Comparison of ENCODE assay signal across 1 cellular context in genomic region chr20:32485126-32485769, GRCh38.
A peak's percentile ranks its signal among the peaks of the same experiment; 100 is the strongest.
TF ChIP-seq lines count a peak whose summit lies in the region.

No MANE protein-coding gene starts in this region.

TF ChIP-seq in HepG2, 621 proteins besides CTCF, POLR2A, EP300 and RAD21 (continued from another document and continues in another):
- no peak for TF ChIP-seq RNF219 (CRISPR knock-in tag; IDR thresholded peaks at IDR 0.05)
- TF ChIP-seq ZFP36 (IDR thresholded peaks at IDR 0.05; ENCODE audit: borderline replicate concordance, low read depth, low read length, partially characterized antibody): no peak
- TF ChIP-seq GMEB1 (CRISPR knock-in tag; IDR thresholded peaks at IDR 0.05; ENCODE audit: borderline replicate concordance): no peak
- no peak for TF ChIP-seq PCBP2 (optimal IDR thresholded peaks at IDR 0.05; ENCODE audit: low read depth, low read length, poor library complexity, severe bottlenecking)
- TF ChIP-seq FLYWCH1 (CRISPR knock-in tag; IDR thresholded peaks at IDR 0.05): peak; percentile 40; the same call in 1 of the 2 replicates
- no peak for TF ChIP-seq ZNF567 (CRISPR knock-in tag; IDR thresholded peaks at IDR 0.05; ENCODE audit: borderline replicate concordance)
- TF ChIP-seq REST (IDR thresholded peaks at IDR 0.05; ENCODE audit: borderline replicate concordance in 1 of 2, low read depth in 1 of 2, low read length in 2 of 2): no peak
- TF ChIP-seq DDIT3 (CRISPR knock-in tag; IDR thresholded peaks at IDR 0.05): no peak
- no peak for TF ChIP-seq ZNF781 (CRISPR knock-in tag; IDR thresholded peaks at IDR 0.05; ENCODE audit: borderline replicate concordance, not compliant biosample characterization)
- peak; percentile 69; the same call in 1 of the 2 replicates for TF ChIP-seq KAT8 (CRISPR knock-in tag; IDR thresholded peaks at IDR 0.05)
- no peak for TF ChIP-seq RBM39 (IDR thresholded peaks at IDR 0.05; ENCODE audit: low read depth, low read length, poor library complexity, severe bottlenecking)
- TF ChIP-seq ZNF251 (CRISPR knock-in tag; IDR thresholded peaks at IDR 0.05): no peak
- TF ChIP-seq THYN1 (CRISPR knock-in tag; IDR thresholded peaks at IDR 0.05; ENCODE audit: borderline replicate concordance, low read depth): no peak
- peak; percentile 56 for TF ChIP-seq KLF6 (CRISPR knock-in tag; IDR thresholded peaks at IDR 0.05)
- TF ChIP-seq NPAS2 (CRISPR knock-in tag; IDR thresholded peaks at IDR 0.05; ENCODE audit: borderline replicate concordance): no peak
- TF ChIP-seq MTERF4 (CRISPR knock-in tag; IDR thresholded peaks at IDR 0.05): no peak
- TF ChIP-seq ARID4A (CRISPR knock-in tag; IDR thresholded peaks at IDR 0.05; ENCODE audit: borderline replicate concordance): peak; percentile 59; the same call in 1 of the 2 replicates
- no peak for TF ChIP-seq ZNF143 (CRISPR knock-in tag; IDR thresholded peaks at IDR 0.05)
- no peak for TF ChIP-seq ZMAT5 (CRISPR knock-in tag; IDR thresholded peaks at IDR 0.05; ENCODE audit: borderline replicate concordance, low read depth)
- no peak for TF ChIP-seq HOXA9 (CRISPR knock-in tag; IDR thresholded peaks at IDR 0.05; ENCODE audit: borderline replicate concordance)
- no peak for TF ChIP-seq ZKSCAN5 (CRISPR knock-in tag; IDR thresholded peaks at IDR 0.05)
- no peak for TF ChIP-seq ATAD3A (CRISPR knock-in tag; IDR thresholded peaks at IDR 0.05)
- TF ChIP-seq GTF2F1 (IDR thresholded peaks at IDR 0.05; ENCODE audit: low read length): no peak
- peak; percentile 67 for TF ChIP-seq REPIN1 (CRISPR knock-in tag; IDR thresholded peaks at IDR 0.05; ENCODE audit: borderline replicate concordance, low read depth)
- TF ChIP-seq ZNF598 (CRISPR knock-in tag; IDR thresholded peaks at IDR 0.05; ENCODE audit: borderline replicate concordance): no peak
- TF ChIP-seq KLF11 (CRISPR knock-in tag; IDR thresholded peaks at IDR 0.05): no peak
- TF ChIP-seq ZNF160 (CRISPR knock-in tag; IDR thresholded peaks at IDR 0.05): no peak
- TF ChIP-seq ZNF619 (CRISPR knock-in tag; IDR thresholded peaks at IDR 0.05): no peak
- TF ChIP-seq ZBTB25 (CRISPR knock-in tag; IDR thresholded peaks at IDR 0.05): peak; percentile 56
- peak; percentile 18; the same call in 1 of the 2 replicates for TF ChIP-seq HNF4G (IDR thresholded peaks at IDR 0.05; ENCODE audit: borderline replicate concordance, low read depth, low read length)
- TF ChIP-seq HNF4G (CRISPR knock-in tag; IDR thresholded peaks at IDR 0.05; ENCODE audit: borderline replicate concordance, low read depth): peak; percentile 34; the same call in 1 of the 2 replicates
- no peak; the same call in 1 of the 2 replicates for TF ChIP-seq ATF2 (CRISPR knock-in tag; IDR thresholded peaks at IDR 0.05)
- no peak for TF ChIP-seq DBP (CRISPR knock-in tag; IDR thresholded peaks at IDR 0.05; ENCODE audit: not compliant biosample characterization)
- TF ChIP-seq SMAD9 (CRISPR knock-in tag; IDR thresholded peaks at IDR 0.05): no peak
- TF ChIP-seq NFYC (CRISPR knock-in tag; IDR thresholded peaks at IDR 0.05): no peak; the same call in 1 of the 2 replicates
- TF ChIP-seq TCF7 (IDR thresholded peaks at IDR 0.05; ENCODE audit: low read depth): no peak
- TF ChIP-seq KAT7 (CRISPR knock-in tag; IDR thresholded peaks at IDR 0.05; ENCODE audit: borderline replicate concordance): no peak; the same call in 1 of the 2 replicates
- no peak for TF ChIP-seq ZFP41 (CRISPR knock-in tag; IDR thresholded peaks at IDR 0.05; ENCODE audit: borderline replicate concordance)
- TF ChIP-seq ZNF441 (CRISPR knock-in tag; IDR thresholded peaks at IDR 0.05; ENCODE audit: borderline replicate concordance): no peak
- no peak for TF ChIP-seq NFRKB (IDR thresholded peaks at IDR 0.05)
- no peak for TF ChIP-seq ZNF770 (CRISPR knock-in tag; IDR thresholded peaks at IDR 0.05)
- TF ChIP-seq HOXA7 (CRISPR knock-in tag; IDR thresholded peaks at IDR 0.05): no peak
